Comparison of ENCODE assay signal across 7 cellular contexts in the genomic region with DNA sequence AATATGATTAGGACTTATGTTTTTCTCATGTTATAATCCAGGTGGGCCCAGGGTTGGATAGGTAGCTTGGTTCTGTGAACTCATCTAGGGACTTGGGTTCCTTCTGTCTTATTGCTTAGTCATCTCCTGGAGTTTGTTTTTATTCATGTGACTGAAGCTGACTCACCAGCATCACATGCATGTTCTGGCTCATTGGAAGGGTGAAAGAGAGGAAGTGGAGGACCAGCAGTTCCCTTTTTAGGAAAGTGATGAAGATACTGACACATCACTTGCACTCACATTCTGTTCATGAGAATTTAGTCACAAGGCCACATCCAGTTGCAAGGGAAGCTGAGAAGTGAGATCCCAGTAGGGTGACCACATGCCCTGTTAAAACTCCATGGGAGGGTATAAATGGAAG.
DNase-seq lines count a peak whose midpoint lies in the region; ATAC-seq, FAIRE-seq and TF ChIP-seq lines count a peak whose summit lies in the region.
"Not testable (repeated sequence)": the region's sequence is repeated elsewhere in the genome, so short reads cannot be mapped to it uniquely, and the experiment has no call there.

No MANE protein-coding gene starts in this region.

- POLR2A ChIA-PET in PC-3 (lab: Charles Lee; ENCODE audit: unreplicated experiment); endothelial cell of umbilical vein (lab: Charles Lee): not testable (repeated sequence)

- H3K9ac ChIP-seq in PC-3 (ENCODE audit: low read length); endothelial cell of umbilical vein (replicated peaks; ENCODE audit: extremely low read depth, insufficient read depth, low read length): not testable (repeated sequence)

- intact Hi-C loops in PC-3 (cut with micrococcal nuclease); endothelial cell of umbilical vein (cut with micrococcal nuclease); left lung (cut with DNase I); gastrocnemius medialis (cut with DNase I; ENCODE audit: low total_unique reads): not testable (repeated sequence)

- TF ChIP-seq CTCF in PC-3 (conservative IDR thresholded peaks at IDR 0.05; ENCODE audit: low read depth, low read length); endothelial cell of umbilical vein (IDR thresholded peaks at IDR 0.05; ENCODE audit: extremely low read depth in 1 of 2, insufficient read depth in 1 of 2, low read depth in 1 of 2, low read length in 2 of 2); left lung (IDR thresholded peaks at IDR 0.05); gastrocnemius medialis (IDR thresholded peaks at IDR 0.05 in 4 of 5, conservative IDR thresholded peaks at IDR 0.05 in 1 of 5): not testable (repeated sequence)

- H3K36me3 ChIP-seq in PC-3 (ENCODE audit: low read depth, low read length); endothelial cell of umbilical vein (ENCODE audit: control insufficient read depth in 2 of 2, extremely low read depth in 1 of 2, insufficient read depth in 2 of 2, low read length in 2 of 2); left lung; gastrocnemius medialis: not testable (repeated sequence)

- H3K36me3 Mint-ChIP-seq in activated T-cell treated with anti-CD3 and anti-CD28 coated beads, Interleukin-2, amount 50 U/mL, for 4 hours (ENCODE audit: insufficient read depth) = not testable (repeated sequence)

- not testable (repeated sequence) for H3K4me1 ChIP-seq in PC-3 (ENCODE audit: insufficient read depth, low read length); endothelial cell of umbilical vein (ENCODE audit: control insufficient read depth, extremely low read depth, insufficient read depth, low read length); left lung; gastrocnemius medialis

- not testable (repeated sequence) for H3K4me3 Mint-ChIP-seq in activated T-cell treated with anti-CD3 and anti-CD28 coated beads, Interleukin-2, amount 50 U/mL, for 4 hours

- not testable (repeated sequence) for DNase-seq in PC-3; activated T-cell treated with anti-CD3 and anti-CD28 coated beads, Interleukin-2, amount 50 U/mL, for 4 hours; endothelial cell of umbilical vein (ENCODE audit: low read depth, low spot score); left lung; gastrocnemius medialis

- CTCF ChIA-PET in PC-3 (lab: Charles Lee); endothelial cell of umbilical vein (lab: Charles Lee): not testable (repeated sequence)

- not testable (repeated sequence) for H3K79me2 ChIP-seq in PC-3 (ENCODE audit: low read length); endothelial cell of umbilical vein (ENCODE audit: control insufficient read depth, insufficient read depth, low read length)

- not testable (repeated sequence) for H3K27ac ChIP-seq in PC-3 (ENCODE audit: low read length); endothelial cell of umbilical vein (ENCODE audit: insufficient read depth, low read depth, low read length); left lung; gastrocnemius medialis

- dilution Hi-C loops in endothelial cell of umbilical vein (cut with MboI; ENCODE audit: extremely low pct_ligation_motif_present, low sequenced_read_pairs) = not testable (repeated sequence)

- not testable (repeated sequence) for H3K4me1 Mint-ChIP-seq in activated T-cell treated with anti-CD3 and anti-CD28 coated beads, Interleukin-2, amount 50 U/mL, for 4 hours (ENCODE audit: low read depth)

- not testable (repeated sequence) for BruUV-seq in PC-3 (replicated peaks; lab: Mats Ljungman, UMichigan); endothelial cell of umbilical vein (replicated peaks; lab: Mats Ljungman, UMichigan)

- H3F3A ChIP-seq in PC-3 (ENCODE audit: low read length, unreplicated experiment) = not testable (repeated sequence)

- not testable (repeated sequence) for H3K9me3 Mint-ChIP-seq in activated T-cell treated with anti-CD3 and anti-CD28 coated beads, Interleukin-2, amount 50 U/mL, for 4 hours

- H4K20me1 ChIP-seq in PC-3 (ENCODE audit: low read length); endothelial cell of umbilical vein (replicated peaks; ENCODE audit: control insufficient read depth, extremely low read depth, insufficient read depth, low read length): not testable (repeated sequence)

- peak; percentile 97 for FAIRE-seq in endothelial cell of umbilical vein (lab: Jason Lieb, UNC)

- H3K27me3 Mint-ChIP-seq in activated T-cell treated with anti-CD3 and anti-CD28 coated beads, Interleukin-2, amount 50 U/mL, for 4 hours (ENCODE audit: low read depth) = not testable (repeated sequence)

- not testable (repeated sequence) for H3K4me2 ChIP-seq in PC-3 (ENCODE audit: low read length); endothelial cell of umbilical vein (ENCODE audit: insufficient read depth, low read length)

- not testable (repeated sequence) for TF ChIP-seq POLR2A in endothelial cell of umbilical vein (IDR thresholded peaks at IDR 0.05; ENCODE audit: low read depth, low read length); gastrocnemius medialis (IDR thresholded peaks at IDR 0.05)

- H2AFZ ChIP-seq in PC-3 (ENCODE audit: low read length); endothelial cell of umbilical vein (ENCODE audit: low read depth, low read length): not testable (repeated sequence)

- H3K27me3 ChIP-seq in PC-3 (ENCODE audit: low read length); endothelial cell of umbilical vein (ENCODE audit: control insufficient read depth in 2 of 2, insufficient read depth in 2 of 2, low read length in 2 of 2); left lung; gastrocnemius medialis: not testable (repeated sequence)

- H3K9me2 ChIP-seq in PC-3 (replicated peaks; ENCODE audit: low read length) = not testable (repeated sequence)

- not testable (repeated sequence) for H3K4me3 ChIP-seq in PC-3 (ENCODE audit: low read length); endothelial cell of umbilical vein (replicated peaks in 1 of 3; ENCODE audit: insufficient read depth in 1 of 3, low read depth in 1 of 3, low read length in 3 of 3); left lung; gastrocnemius medialis

- not testable (repeated sequence) for H3K9me3 ChIP-seq in PC-3 (ENCODE audit: low read length); endothelial cell of umbilical vein (replicated peaks; ENCODE audit: control insufficient read depth, insufficient read depth, low read length); left lung; gastrocnemius medialis

- not testable (repeated sequence) for H3K9me1 ChIP-seq in endothelial cell of umbilical vein (replicated peaks; ENCODE audit: control insufficient read depth, extremely low read depth, insufficient read depth, low read length)

- in situ Hi-C loops in gastrocnemius medialis (cut with MboI; ENCODE audit: low sequenced_read_pairs in 4 of 4) = not testable (repeated sequence)

- ATAC-seq in GM19351 (IDR thresholded peaks at IDR 0.05; ENCODE audit: unreplicated experiment) (peak; percentile 44), HG02981 (IDR thresholded peaks at IDR 0.05; ENCODE audit: unreplicated experiment) (peak; percentile 56), PC-3 (peak; percentile 91), left lung (peak; percentile 83), gastrocnemius medialis (peak; percentile 61 to 64)
- peak; percentile 95 to 97 for ATAC-seq in activated T-cell treated with anti-CD3 and anti-CD28 coated beads, Interleukin-2, amount 50 U/mL, for 4 hours

Comparison
In these comparisons a context has a peak if more than half of its experiments do, and no peak if none do; other contexts are left out.
1. ATAC-seq: peak in every context shown above with its lines; median percentile 96 in activated T-cell treated with anti-CD3 and anti-CD28 coated beads, Interleukin-2, amount 50 U/mL, for 4 hours; 91 in PC-3; 83 in left lung; 62 in gastrocnemius medialis; 56 in HG02981; 44 in GM19351.